ENCODE assay signal across 8 cellular contexts in genomic region chr11:85663781-85664560, GRCh38.
DNase-seq lines count a peak whose midpoint lies in the region; ATAC-seq lines count a peak whose summit lies in the region.

No MANE protein-coding gene starts in this region.

- H3K27ac ChIP-seq in caudate nucleus (ENCODE audit: low read depth, low read length): peak overlapping the region; percentile 96

- DNase-seq in ACHN (peak; percentile 52), NCI-H2107 (lab: John Stamatoyannopoulos, UW) (peak; percentile 16), caudate nucleus (lab: John Stamatoyannopoulos, UW) (peak in 59 of 61 donors; percentile 12 to 87 (median 67)), kidney glomerular epithelial cell (lab: John Stamatoyannopoulos, UW) (peak; percentile 53)
- DNase-seq in activated CD4-positive, CD25-positive, alpha-beta regulatory T cell (lab: John Stamatoyannopoulos, UW): peak; percentile 69 to 84 (median 77)
- DNase-seq in stimulated activated CD4-positive, alpha-beta T cell treated with anti-CD3 and anti-CD28 coated beads, Interleukin-1b, Interleukin-23, amount 100 ng/mL, for 24 hours (ENCODE audit: low read depth in 4 of 4, low spot score in 1 of 4): peak; percentile 60 to 75 (median 72)

- ATAC-seq in GM18511 (IDR thresholded peaks at IDR 0.05; ENCODE audit: unreplicated experiment): peak; percentile 75
- peak; percentile 71 for ATAC-seq in HG02973 (IDR thresholded peaks at IDR 0.05; ENCODE audit: unreplicated experiment)

- in situ Hi-C loops in ACHN (cut with HindIII; ENCODE audit: low pct_ligation_motif_present, low pct_unique_long_range_greater_than_20kb, low sequenced_read_pairs): no loop called here

Comparison
In these comparisons a context has a peak if more than half of its experiments do, and no peak if none do; other contexts are left out.
1. Peak in every context shown above with its lines: DNase-seq, ATAC-seq and H3K27ac ChIP-seq.
2. DNase-seq: peak in every context shown above with its lines; median percentile 77 in activated CD4-positive, CD25-positive, alpha-beta regulatory T cell; 72 in stimulated activated CD4-positive, alpha-beta T cell treated with anti-CD3 and anti-CD28 coated beads, Interleukin-1b, Interleukin-23, amount 100 ng/mL, for 24 hours; 67 in caudate nucleus; 53 in kidney glomerular epithelial cell; 52 in ACHN; 16 in NCI-H2107.